Comparison of ENCODE assay signal across 1 cellular context in the genomic region with DNA sequence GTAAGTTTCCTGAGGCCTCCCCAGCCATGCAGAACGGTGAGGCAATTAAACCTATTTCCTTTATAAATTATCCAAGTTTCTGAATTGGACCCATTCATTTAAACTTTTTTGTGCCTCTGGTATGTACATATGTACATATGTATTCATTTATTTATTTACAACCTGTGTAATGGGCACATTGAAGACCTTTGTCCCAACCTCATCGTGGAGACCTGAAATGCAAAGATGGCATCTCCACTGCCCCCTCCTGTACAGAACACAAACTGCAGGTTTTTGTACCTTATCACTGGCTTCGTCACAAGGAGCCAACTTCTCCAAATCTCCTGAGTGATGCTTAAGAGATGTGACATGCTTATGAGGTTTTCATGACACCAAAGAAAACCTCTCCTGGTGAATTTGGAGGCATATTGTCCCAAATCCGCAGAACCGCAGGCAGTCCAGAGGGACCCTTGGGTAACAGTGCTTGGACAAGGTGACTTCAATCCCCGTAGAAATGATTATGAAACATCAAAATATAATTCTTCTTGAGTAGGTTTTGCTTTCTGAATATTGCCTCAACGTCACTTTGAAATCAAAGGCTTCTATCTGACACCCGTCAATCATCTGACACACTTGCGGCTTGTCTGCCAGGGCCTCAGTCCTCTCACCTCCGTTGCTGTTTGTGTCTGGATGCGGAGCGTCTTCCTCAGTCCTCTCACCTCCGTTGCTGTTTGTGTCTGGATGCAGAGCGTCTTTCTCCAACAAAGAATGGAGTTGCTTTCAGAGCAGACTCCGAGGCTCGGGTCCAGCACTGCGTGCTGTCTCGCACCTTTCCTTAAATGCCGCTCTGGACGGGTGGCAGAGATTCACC.
TF ChIP-seq lines count a peak whose summit lies in the region.

No MANE protein-coding gene starts in this region.

TF ChIP-seq in IMR-90, 13 proteins besides CTCF, POLR2A, EP300 and RAD21:
- TF ChIP-seq, protein P1, sequence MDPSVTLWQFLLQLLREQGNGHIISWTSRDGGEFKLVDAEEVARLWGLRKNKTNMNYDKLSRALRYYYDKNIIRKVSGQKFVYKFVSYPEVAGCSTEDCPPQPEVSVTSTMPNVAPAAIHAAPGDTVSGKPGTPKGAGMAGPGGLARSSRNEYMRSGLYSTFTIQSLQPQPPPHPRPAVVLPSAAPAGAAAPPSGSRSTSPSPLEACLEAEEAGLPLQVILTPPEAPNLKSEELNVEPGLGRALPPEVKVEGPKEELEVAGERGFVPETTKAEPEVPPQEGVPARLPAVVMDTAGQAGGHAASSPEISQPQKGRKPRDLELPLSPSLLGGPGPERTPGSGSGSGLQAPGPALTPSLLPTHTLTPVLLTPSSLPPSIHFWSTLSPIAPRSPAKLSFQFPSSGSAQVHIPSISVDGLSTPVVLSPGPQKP (IDR thresholded peaks at IDR 0.05; ENCODE audit: borderline replicate concordance, low read depth, low read length) = no peak
- no peak for TF ChIP-seq MAFK (IDR thresholded peaks at IDR 0.05; ENCODE audit: low read depth, low read length)
- TF ChIP-seq SMC3 (IDR thresholded peaks at IDR 0.05; ENCODE audit: low read depth, low read length) = peak; percentile 42
- TF ChIP-seq RCOR1 (IDR thresholded peaks at IDR 0.05; ENCODE audit: insufficient replicate concordance, low read length) = no peak
